25 cellular contexts compared by ENCODE assay signal in genomic region chr5:107305999-107306398, GRCh38.
"Had no signal": no experiment of that assay in that cellular context is flagged by ENCODE, and none has a peak within 500 bp of the region (broad histone marks: within the 10 kb centered on the region; RNA-seq: fewer than 3 reads in every experiment).

No MANE protein-coding gene starts in this region.

- H3K4me3 ChIP-seq: SJSA1, SK-N-MC had no signal

- DNase-seq: IMR-90, Karpas-422, KG1, MM.1S, NCI-H1105, NCI-H1417, NCI-H1436 treated with DMSO at 0.1 percent for 48 hours, NCI-H1694, NCI-H187 treated with DMSO at 0.1 percent for 48 hours, NCI-H2081, NCI-H2107, NCI-H2171, NCI-H226, NCI-H446, NCI-H510A, NCI-H524 treated with DMSO at 0.1 percent for 48 hours, NCI-H69, NCI-H774, Right ventricle myocardium superior, RPMI8226, SIG-M5 had no signal

- ATAC-seq: HepG2 had no signal

- FAIRE-seq: HepG2, RCC 7860 had no signal

- H3K27ac ChIP-seq: SJSA1, SK-N-MC had no signal

- H3K36me3 ChIP-seq: SJSA1 had no signal

- H3K9me3 ChIP-seq: SJSA1 had no signal
